31 cellular contexts compared by ENCODE assay signal in the genomic region with DNA sequence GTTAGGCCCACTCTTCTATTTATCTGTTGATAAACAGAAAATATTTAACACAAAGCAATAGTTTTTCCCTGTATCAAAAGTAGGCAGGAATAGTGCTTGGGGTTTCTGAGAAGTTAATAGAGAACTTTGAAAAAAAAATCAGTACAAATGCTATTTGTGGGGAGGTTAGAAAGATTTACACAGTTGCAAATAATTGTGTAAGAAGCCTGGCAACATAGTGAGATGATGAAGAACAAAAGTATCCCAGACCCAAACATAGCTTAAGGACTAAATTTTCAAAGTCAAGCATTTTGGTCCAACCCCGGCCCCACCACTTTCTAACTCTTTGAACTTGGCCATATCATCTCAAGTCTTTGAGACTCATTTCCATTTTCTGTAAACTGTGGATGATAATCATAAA.
"Had no signal": no experiment of that assay in that cellular context is flagged by ENCODE, and none has a peak within 500 bp of the region (broad histone marks: within the 10 kb centered on the region; RNA-seq: fewer than 3 reads in every experiment).

No MANE protein-coding gene starts in this region.

- DNase-seq: activated CD4-positive, alpha-beta memory T cell treated with anti-CD3 and anti-CD28 coated beads, Interleukin-2, amount 10 ng/mL, durations not matched to agents 7 days and 5 days; activated CD4-positive, alpha-beta T cell treated with anti-CD3 and anti-CD28 coated beads for 1 hour; activated CD4-positive, alpha-beta T cell treated with anti-CD3 and anti-CD28 coated beads for 4 hours; activated CD4-positive, alpha-beta T cell treated with anti-CD3 and anti-CD28 coated beads, Interleukin-2, amount 10 ng/mL, durations not matched to agents 7 days and 5 days; activated CD4-positive, alpha-beta T cell treated with anti-CD3 and anti-CD28 coated beads, Interleukin-2, amount 50 U/mL, for 4 hours; activated CD4-positive, CD25-positive, alpha-beta regulatory T cell; activated CD8-positive, alpha-beta memory T cell treated with anti-CD3 and anti-CD28 coated beads, Interleukin-2, amount 50 U/mL, for 48 hours; activated gamma-delta T cell; activated naive CD4-positive, alpha-beta T cell; activated naive CD4-positive, alpha-beta T cell treated with anti-CD3 and anti-CD28 coated beads, Interleukin-2, amount 10 ng/mL, durations not matched to agents 7 days and 5 days; activated naive CD8-positive, alpha-beta T cell treated with anti-CD3 and anti-CD28 coated beads, Interleukin-2, amount 10 ng/mL, durations not matched to agents 7 days and 5 days; activated T-cell treated with anti-CD3 and anti-CD28 coated beads for 4 hours; activated T-cell treated with anti-CD3 and anti-CD28 coated beads, Interleukin-2, amount 50 U/mL, for 24 hours; activated T-cell treated with anti-CD3 and anti-CD28 coated beads, Interleukin-2, amount 50 U/mL, for 72 hours; amniotic stem cell; anterior cingulate cortex; body of pancreas; caudate nucleus; cortex of kidney; dermis blood vessel endothelial cell; effector CD4-positive, alpha-beta T cell; effector memory CD8-positive, alpha-beta T cell; erythroblast; foreskin melanocyte; heart right ventricle; T-helper 2 cell had no signal

- H3K4me3 ChIP-seq: body of pancreas, esophagus muscularis mucosa, gastroesophageal sphincter, heart right ventricle, hepatocyte had no signal

- H2AFZ ChIP-seq: hepatocyte had no signal

- H3K27me3 ChIP-seq: body of pancreas, esophagus muscularis mucosa, hepatocyte had no signal

- FAIRE-seq: colon had no signal

- ATAC-seq: activated naive CD4-positive, alpha-beta T cell treated with anti-CD3 and anti-CD28 coated beads, Interleukin-2, amount 50 U/mL, for 72 hours; activated T-cell treated with anti-CD3 and anti-CD28 coated beads, Interleukin-2, amount 50 U/mL, for 72 hours; body of pancreas; effector memory CD8-positive, alpha-beta T cell; gastroesophageal sphincter; heart right ventricle had no signal

- H3K4me2 ChIP-seq: hepatocyte had no signal

- H3K27ac ChIP-seq: body of pancreas, esophagus muscularis mucosa, gastroesophageal sphincter, heart right ventricle, hepatocyte had no signal

- H3K4me1 ChIP-seq: body of pancreas, esophagus muscularis mucosa, gastroesophageal sphincter, heart right ventricle had no signal

- H3K79me2 ChIP-seq: hepatocyte had no signal

- H3K9me3 ChIP-seq: body of pancreas, esophagus muscularis mucosa, gastroesophageal sphincter, heart right ventricle had no signal

- H3K36me3 ChIP-seq: esophagus muscularis mucosa, gastroesophageal sphincter, heart right ventricle had no signal
